In genomic region chr4:40149960-40150385, GRCh38 we compare ENCODE assay signal across 8 cellular contexts. TPM values are rescaled to one million over a fixed set of nuclear protein-coding genes. Genes with fewer than 3 reads are reported as not detected.
DNase-seq lines count a peak whose midpoint lies in the region; ATAC-seq, FAIRE-seq and TF ChIP-seq lines count a peak whose summit lies in the region.

No MANE protein-coding gene starts in this region.

- H3K4me1 ChIP-seq in foreskin keratinocyte = no peaks in the 10 kb centered on the region

- no peaks in the 10 kb centered on the region for H3K27me3 ChIP-seq in foreskin keratinocyte

- H3K9me3 Mint-ChIP-seq in activated T-helper 17 cell treated with anti-CD3 and anti-CD28 coated beads, Interleukin-2, amount 50 U/mL, for 72 hours = peaks cover 7% of the 10 kb centered on the region

- H3K36me3 Mint-ChIP-seq in activated T-helper 17 cell treated with anti-CD3 and anti-CD28 coated beads, Interleukin-2, amount 50 U/mL, for 72 hours (ENCODE audit: low read depth) = peaks cover 33% of the 10 kb centered on the region

- peak overlapping the region; percentile 24 for H3K27ac Mint-ChIP-seq in activated T-helper 17 cell treated with anti-CD3 and anti-CD28 coated beads, Interleukin-2, amount 50 U/mL, for 72 hours

- peak; percentile 17 for FAIRE-seq in urothelium cell line (lab: Jason Lieb, UNC)

- TF ChIP-seq CTCF in foreskin keratinocyte (conservative IDR thresholded peaks at IDR 0.05) = peak; percentile 91

- peak overlapping the region; percentile 2 for H3K4me3 Mint-ChIP-seq in activated T-helper 17 cell treated with anti-CD3 and anti-CD28 coated beads, Interleukin-2, amount 50 U/mL, for 72 hours

- peak; percentile 59 for DNase-seq in Ammon's horn (ENCODE audit: low spot score)
- DNase-seq in LoVo (ENCODE audit: low spot score) = peak; percentile 73
- peak; percentile 87 for DNase-seq in SIG-M5 treated with dmso at 0.1 percent for 504 hours (lab: John Stamatoyannopoulos, UW; ENCODE audit: unreplicated experiment)
- peak; percentile 40 to 74 for DNase-seq in foreskin keratinocyte
- peak; percentile 71 for DNase-seq in pons (ENCODE audit: low spot score)
- peak; percentile 74 for DNase-seq in urothelium cell line (ENCODE audit: low spot score)

- ATAC-seq in GM19035 (IDR thresholded peaks at IDR 0.05; ENCODE audit: unreplicated experiment) (peak; percentile 74), foreskin keratinocyte (peak; percentile 62)
- peak; percentile 85 for ATAC-seq in activated T-helper 17 cell treated with anti-CD3 and anti-CD28 coated beads, Interleukin-2, amount 50 U/mL, for 72 hours (replicated peaks)

- H3K27me3 Mint-ChIP-seq in activated T-helper 17 cell treated with anti-CD3 and anti-CD28 coated beads, Interleukin-2, amount 50 U/mL, for 72 hours = no peaks in the 10 kb centered on the region

- peaks cover 12% of the 10 kb centered on the region for H3K4me1 Mint-ChIP-seq in activated T-helper 17 cell treated with anti-CD3 and anti-CD28 coated beads, Interleukin-2, amount 50 U/mL, for 72 hours

- no peak overlapping the region for H3K27ac ChIP-seq in foreskin keratinocyte

RNA-seq across cellular contexts. Expression of gene RHOH, which starts 46.9 kb away (rescaled TPM):
- total RNA-seq in activated T-helper 17 cell treated with anti-CD3 and anti-CD28 coated beads, Interleukin-2, amount 50 U/mL, for 72 hours = 100 to 1,000 TPM; 107 to 117 TPM
- total RNA-seq in foreskin keratinocyte = not detected in 2 replicates
- not detected in 2 replicates for polyA plus RNA-seq in foreskin keratinocyte

Comparison
In these comparisons a context has a peak if more than half of its experiments do, and no peak if none do; other contexts are left out.
1. RNA of gene RHOH, which starts 46.9 kb away (total RNA-seq): 107 to 117 TPM in activated T-helper 17 cell treated with anti-CD3 and anti-CD28 coated beads, Interleukin-2, amount 50 U/mL, for 72 hours; not detected in foreskin keratinocyte; every median in the first group is over 10 times any median in the second.
2. Peak in every context shown above with its lines, with median percentiles within 50 percentile points of each other: DNase-seq and ATAC-seq.